ENCODE assay signal across 8 cellular contexts in genomic region chr13:34942732-34943674, GRCh38. TPM values are rescaled to one million over a fixed set of nuclear protein-coding genes. Genes with fewer than 3 reads are reported as not detected.
A peak's percentile ranks its signal among the peaks of the same experiment; 100 is the strongest.
DNase-seq lines count a peak whose midpoint lies in the region; ATAC-seq, FAIRE-seq and TF ChIP-seq lines count a peak whose summit lies in the region.

No MANE protein-coding gene starts in this region.

- H3K27ac Mint-ChIP-seq in activated T-helper 2 cell treated with anti-CD3 and anti-CD28 coated beads, Interferon-gamma antibody, Interleukin-2, Interleukin-4, amounts not matched to agents 10 μg/mL and 5 μg/mL and 100 μg/mL, durations not matched to agents 14 hours and 24 hours and 36 hours, result no peak overlapping the region

- peak overlapping the region; percentile 70 to 86 (median 80) for H3K4me3 ChIP-seq in pancreas

- H3K9me3 ChIP-seq in pancreas, result no peaks in the 10 kb centered on the region

- H3K27me3 ChIP-seq in pancreas, result no peaks in the 10 kb centered on the region

- ATAC-seq in GM21576 (IDR thresholded peaks at IDR 0.05; ENCODE audit: unreplicated experiment) (peak; percentile 25), pancreas (peak; percentile 40 to 73 (median 66))

- peak overlapping the region; percentile 66 to 84 (median 78) for H3K27ac ChIP-seq in pancreas

- TF ChIP-seq CTCF in pancreas (IDR thresholded peaks at IDR 0.05), result no peak

- peaks cover 53% of the 10 kb centered on the region for H3K27me3 Mint-ChIP-seq in activated T-helper 2 cell treated with anti-CD3 and anti-CD28 coated beads, Interferon-gamma antibody, Interleukin-2, Interleukin-4, amounts not matched to agents 10 μg/mL and 5 μg/mL and 100 μg/mL, durations not matched to agents 14 hours and 24 hours and 36 hours (ENCODE audit: low read depth)

- 1 to 2% methylated on average over 37 to 67 of the region's 67 CpGs for WGBS in pancreas, 2 donors

- H3K4me1 ChIP-seq in pancreas, result peaks cover 0 to 5% (median 0%) of the 10 kb centered on the region in 3 donors

- no peaks in the 10 kb centered on the region for H3K9me3 Mint-ChIP-seq in activated T-helper 2 cell treated with anti-CD3 and anti-CD28 coated beads, Interferon-gamma antibody, Interleukin-2, Interleukin-4, amounts not matched to agents 10 μg/mL and 5 μg/mL and 100 μg/mL, durations not matched to agents 14 hours and 24 hours and 36 hours

- no peak for FAIRE-seq in pancreas (lab: Jason Lieb, UNC)

- intact Hi-C loops in activated T-helper 2 cell treated with anti-CD3 and anti-CD28 coated beads, Interferon-gamma antibody, Interleukin-2, Interleukin-4, amounts not matched to agents 10 μg/mL and 5 μg/mL and 100 μg/mL, durations not matched to agents 14 hours and 24 hours and 36 hours (cut with micrococcal nuclease), result loop anchor here (5.0 to 10.0 kb wide), 4 partner anchors 214 to 1128 kb away; partner anchors contain the start of genes MAB21L1 and RFC3
- intact Hi-C loops in cardiac septum (cut with DNase I) (no loop called here), pancreas (cut with DNase I) (no loop called here)

- peak overlapping the region; percentile 76 for H3K4me3 Mint-ChIP-seq in activated T-helper 2 cell treated with anti-CD3 and anti-CD28 coated beads, Interferon-gamma antibody, Interleukin-2, Interleukin-4, amounts not matched to agents 10 μg/mL and 5 μg/mL and 100 μg/mL, durations not matched to agents 14 hours and 24 hours and 36 hours (ENCODE audit: low read depth)

- peaks cover 16% of the 10 kb centered on the region for H3K4me1 Mint-ChIP-seq in activated T-helper 2 cell treated with anti-CD3 and anti-CD28 coated beads, Interferon-gamma antibody, Interleukin-2, Interleukin-4, amounts not matched to agents 10 μg/mL and 5 μg/mL and 100 μg/mL, durations not matched to agents 14 hours and 24 hours and 36 hours (ENCODE audit: low read depth)

- no peaks in the 10 kb centered on the region for H3K36me3 ChIP-seq in pancreas

- no peaks in the 10 kb centered on the region for H3K36me3 Mint-ChIP-seq in activated T-helper 2 cell treated with anti-CD3 and anti-CD28 coated beads, Interferon-gamma antibody, Interleukin-2, Interleukin-4, amounts not matched to agents 10 μg/mL and 5 μg/mL and 100 μg/mL, durations not matched to agents 14 hours and 24 hours and 36 hours (ENCODE audit: low read depth)

- peak; percentile 41 for DNase-seq in DMS79 treated with DMSO at 0.1 percent for 48 hours (lab: John Stamatoyannopoulos, UW)
- peak; percentile 83 for DNase-seq in NCI-H146 (lab: John Stamatoyannopoulos, UW)
- peak; percentile 8 for DNase-seq in activated T-helper 2 cell treated with anti-CD3 and anti-CD28 coated beads, Interferon-gamma antibody, Interleukin-2, Interleukin-4, amounts not matched to agents 10 μg/mL and 5 μg/mL and 100 μg/mL, durations not matched to agents 14 hours and 24 hours and 36 hours (ENCODE audit: low spot score)
- peak; percentile 79 for DNase-seq in cardiac septum (ENCODE audit: low spot score)
- peak; percentile 39 to 81 (median 45) for DNase-seq in pancreas
- DNase-seq in HuH-7 (ENCODE audit: low spot score), result no peak
- no peak for DNase-seq in T-helper 9 cell

RNA-seq across cellular contexts. Expression of gene NBEA, which starts 0.9 kb away (rescaled TPM):
- 0.14 and 0.23 TPM in 2 replicates for total RNA-seq in activated T-helper 2 cell treated with anti-CD3 and anti-CD28 coated beads, Interferon-gamma antibody, Interleukin-2, Interleukin-4, amounts not matched to agents 10 μg/mL and 5 μg/mL and 100 μg/mL, durations not matched to agents 14 hours and 24 hours and 36 hours
- 27.3 TPM for total RNA-seq in cardiac septum
- 1 to 10 TPM; 3.0 to 8.3 (median 4.8) TPM for total RNA-seq in pancreas
- 10 to 100 TPM in 1 of 2 donors, 1 to 10 TPM in 1; 2.4 to 10.4 TPM for polyA plus RNA-seq in pancreas

Comparison
In these comparisons a context has a peak if more than half of its experiments do, and no peak if none do; other contexts are left out.
1. DNase-seq: peak in DMS79 treated with DMSO at 0.1 percent for 48 hours (single experiment), NCI-H146 (single experiment), activated T-helper 2 cell treated with anti-CD3 and anti-CD28 coated beads, Interferon-gamma antibody, Interleukin-2, Interleukin-4, amounts not matched to agents 10 μg/mL and 5 μg/mL and 100 μg/mL, durations not matched to agents 14 hours and 24 hours and 36 hours (single experiment), cardiac septum (single experiment) and pancreas (6 of 6); none in HuH-7 (single experiment) and T-helper 9 cell (single experiment).